Comparison of ENCODE assay signal across 1 cellular context in genomic region chr14:95102678-95103039, GRCh38.
TF ChIP-seq lines count a peak whose summit lies in the region.

No MANE protein-coding gene starts in this region.

TF ChIP-seq in GM12878, 131 proteins besides CTCF, POLR2A, EP300 and RAD21 (continued from another document):
- no peak for TF ChIP-seq ZNF592 (IDR thresholded peaks at IDR 0.05)
- TF ChIP-seq BRCA1 (IDR thresholded peaks at IDR 0.05; ENCODE audit: low read depth, low read length) = no peak
- TF ChIP-seq POLR2AphosphoS2 (IDR thresholded peaks at IDR 0.05; ENCODE audit: low read depth, low read length) = no peak
- no peak for TF ChIP-seq E2F8 (IDR thresholded peaks at IDR 0.05; ENCODE audit: low read depth, partially characterized antibody)
- TF ChIP-seq MXI1 (IDR thresholded peaks at IDR 0.05; ENCODE audit: low read depth, low read length) = no peak
- no peak for TF ChIP-seq YBX1 (IDR thresholded peaks at IDR 0.05)
- TF ChIP-seq NR2C2 (IDR thresholded peaks at IDR 0.05; ENCODE audit: borderline replicate concordance, control insufficient read depth, insufficient read length, low read depth) = no peak
- TF ChIP-seq CBFB (IDR thresholded peaks at IDR 0.05; ENCODE audit: low read depth) = no peak
- TF ChIP-seq ZNF274 (IDR thresholded peaks at IDR 0.05; ENCODE audit: insufficient read depth, insufficient read length) = no peak
- TF ChIP-seq CHD2 (IDR thresholded peaks at IDR 0.05; ENCODE audit: borderline replicate concordance, low read depth, low read length) = no peak
- no peak for TF ChIP-seq CREB1 (IDR thresholded peaks at IDR 0.05; ENCODE audit: low read depth)
- no peak for TF ChIP-seq NKRF (conservative IDR thresholded peaks at IDR 0.05)
- TF ChIP-seq ZNF207 (IDR thresholded peaks at IDR 0.05; ENCODE audit: borderline replicate concordance) = no peak
